ENCODE assay signal across 14 cellular contexts in genomic region chr17:1979182-1979980, GRCh38. TPM values are rescaled to one million over a fixed set of nuclear protein-coding genes. Genes with fewer than 3 reads are reported as not detected.
DNase-seq lines count a peak whose midpoint lies in the region; ATAC-seq and TF ChIP-seq lines count a peak whose summit lies in the region.
"Had no signal": no experiment of that assay in that cellular context is flagged by ENCODE, and none has a peak within 500 bp of the region (broad histone marks: within the 10 kb centered on the region; RNA-seq: fewer than 3 reads in every experiment).

No MANE protein-coding gene starts in this region.

- no peaks in the 10 kb centered on the region for H3K4me1 ChIP-seq in HEK293 (ENCODE audit: control insufficient read depth, insufficient read depth, low read length)
- H3K4me1 ChIP-seq in endodermal cell (ENCODE audit: control insufficient read depth, insufficient read depth, low read length): peaks cover 31% of the 10 kb centered on the region
- peaks cover 17% of the 10 kb centered on the region for H3K4me1 ChIP-seq in neural progenitor cell

- peaks cover 21% of the 10 kb centered on the region for H3F3A ChIP-seq in neural progenitor cell (ENCODE audit: low read depth)

- peak; percentile 89 for DNase-seq in Caki2 (ENCODE audit: low read depth)
- DNase-seq in endodermal cell: peak; percentile 65
- peak; percentile 50 for DNase-seq in neural progenitor cell (ENCODE audit: low spot score)
- DNase-seq in SK-N-DZ (ENCODE audit: low spot score): no peak
- no peak for DNase-seq in MG63
- DNase-seq: activated CD4-positive, alpha-beta T cell treated with anti-CD3 and anti-CD28 coated beads for 1 hour; KG1; left colon; NCI-H1105; PC-9 had no signal

- no peaks in the 10 kb centered on the region for H3K79me2 ChIP-seq in neural progenitor cell (ENCODE audit: low read depth)

- POLR2A ChIA-PET in HEK293 (lab: Yijun Ruan, JAX): interaction anchor here (0.6 kb wide), 2 partner anchors 17 to 532 kb away, joined by 3 to 4 read pairs; partner anchors contain the start of gene METTL16

- no peaks in the 10 kb centered on the region for H3K27me3 ChIP-seq in endodermal cell (ENCODE audit: control insufficient read depth, insufficient read depth, low read length, poor library complexity, severe bottlenecking)
- peaks cover 28% of the 10 kb centered on the region for H3K27me3 ChIP-seq in neural progenitor cell
- no peaks in the 10 kb centered on the region for H3K27me3 ChIP-seq in MG63

- H3K4me2 ChIP-seq in neural progenitor cell: no peak overlapping the region
- H3K4me2 ChIP-seq: PC-9 had no signal

- no peak for ATAC-seq in GM21367 (IDR thresholded peaks at IDR 0.05; ENCODE audit: unreplicated experiment)
- ATAC-seq: left colon had no signal

- H3K9me3 Mint-ChIP-seq in endodermal cell (no peaks in the 10 kb centered on the region), neural progenitor cell (no peaks in the 10 kb centered on the region)
- H3K9me3 Mint-ChIP-seq: activated T-helper 2 cell treated with anti-CD3 and anti-CD28 coated beads, Interferon-gamma antibody, Interleukin-2, Interleukin-4, amounts not matched to agents 10 μg/mL and 5 μg/mL and 100 μg/mL, durations not matched to agents 14 hours and 24 hours and 36 hours had no signal

- in situ Hi-C loops in Caki2 (cut with HindIII; ENCODE audit: low pct_unique_long_range_greater_than_20kb, low sequenced_read_pairs): no loop called here

- H3K27me3 Mint-ChIP-seq in endodermal cell (ENCODE audit: insufficient read depth) (peaks cover 2% of the 10 kb centered on the region), neural progenitor cell (ENCODE audit: insufficient read depth, low read depth) (peaks cover 14% of the 10 kb centered on the region)

- H3K9me3 ChIP-seq in HEK293 (ENCODE audit: control insufficient read depth, insufficient read depth, low read depth, low read length) (no peaks in the 10 kb centered on the region), endodermal cell (ENCODE audit: control insufficient read depth, low read length) (no peaks in the 10 kb centered on the region), neural progenitor cell (ENCODE audit: low read depth) (no peaks in the 10 kb centered on the region), MG63 (no peaks in the 10 kb centered on the region)

- peaks cover 15% of the 10 kb centered on the region for H4K20me1 ChIP-seq in neural progenitor cell (ENCODE audit: low read depth)

- 67 to 80% methylated on average over 7 to 11 of the region's 11 CpGs for WGBS in endodermal cell (ENCODE audit: insufficient coverage in 1 of 2, insufficient read length in 1 of 2), 2 experiments

- TF ChIP-seq CTCF in HEK293 (tag by site-specific recombination; IDR thresholded peaks at IDR 0.05) (no peak), endodermal cell (conservative IDR thresholded peaks at IDR 0.05) (no peak), neural progenitor cell (IDR thresholded peaks at IDR 0.05) (no peak)

- H3K4me3 ChIP-seq in HEK293 (ENCODE audit: low read depth, low read length) (no peak overlapping the region), endodermal cell (ENCODE audit: low read length) (no peak overlapping the region), neural progenitor cell (no peak overlapping the region), MG63 (no peak overlapping the region)
- H3K4me3 ChIP-seq: PC-9 had no signal

- CTCF ChIA-PET in HEK293 (lab: Yijun Ruan, JAX): interaction anchor here (0.6 to 2.0 kb wide), 2 partner anchors 69 to 71 kb away, joined by 3 to 4 read pairs; no protein-coding TSS in a partner anchor

- H3K4me3 Mint-ChIP-seq in endodermal cell (no peak overlapping the region), neural progenitor cell (peak overlapping the region; percentile 66)
- H3K4me3 Mint-ChIP-seq: B cell had no signal

- H3K36me3 Mint-ChIP-seq in endodermal cell (ENCODE audit: low read depth): peaks cover under 1% of the 10 kb centered on the region
- no peaks in the 10 kb centered on the region for H3K36me3 Mint-ChIP-seq in neural progenitor cell

- H2AFZ ChIP-seq in neural progenitor cell (replicated peaks): no peak overlapping the region
- H2AFZ ChIP-seq: PC-9 had no signal

- H3K27ac Mint-ChIP-seq in endodermal cell (no peak overlapping the region), neural progenitor cell (peak overlapping the region; percentile 57)
- H3K27ac Mint-ChIP-seq: activated T-helper 2 cell treated with anti-CD3 and anti-CD28 coated beads, Interferon-gamma antibody, Interleukin-2, Interleukin-4, amounts not matched to agents 10 μg/mL and 5 μg/mL and 100 μg/mL, durations not matched to agents 14 hours and 24 hours and 36 hours; B cell had no signal

- H3K36me3 ChIP-seq in HEK293 (ENCODE audit: control insufficient read depth in 2 of 2, insufficient read depth in 1 of 2, low read length in 2 of 2) (no peaks in the 10 kb centered on the region), endodermal cell (ENCODE audit: control insufficient read depth, insufficient read depth, low read length) (no peaks in the 10 kb centered on the region), neural progenitor cell (no peaks in the 10 kb centered on the region), MG63 (no peaks in the 10 kb centered on the region)

- H3K4me1 Mint-ChIP-seq in endodermal cell (peaks cover 24% of the 10 kb centered on the region), neural progenitor cell (peaks cover 69% of the 10 kb centered on the region)
- H3K4me1 Mint-ChIP-seq: B cell had no signal

- H3K9ac ChIP-seq in endodermal cell (ENCODE audit: extremely low read depth, low read length, poor library complexity, severe bottlenecking): no peak overlapping the region
- H3K9ac ChIP-seq in neural progenitor cell: no peak overlapping the region

- 0 out of 2 replicates have a peak overlapping the region, but pooled peaks have one; percentile 19 for H3K27ac ChIP-seq in HEK293 (ENCODE audit: extremely low read depth, low read depth, low read length)
- peak overlapping the region; percentile 1 for H3K27ac ChIP-seq in endodermal cell (ENCODE audit: low read depth, low read length)
- no peak overlapping the region for H3K27ac ChIP-seq in neural progenitor cell
- H3K27ac ChIP-seq: PC-9 had no signal

TF ChIP-seq in HEK293, 187 proteins besides CTCF, POLR2A, EP300 and RAD21 (continues in another document):
- TF ChIP-seq ZNF341 (tag by site-specific recombination; IDR thresholded peaks at IDR 0.05; ENCODE audit: low read depth) (peak; percentile 97), INSM2 (tag by site-specific recombination; IDR thresholded peaks at IDR 0.05) (no peak), WT1 (tag by site-specific recombination; IDR thresholded peaks at IDR 0.05) (0 out of 2 replicates have a peak, but pooled peaks have one; percentile 42), OSR2 (tag by site-specific recombination; IDR thresholded peaks at IDR 0.05) (no peak), ZNF350 (tag by site-specific recombination; IDR thresholded peaks at IDR 0.05) (no peak), ZNF335 (tag by site-specific recombination; conservative IDR thresholded peaks at IDR 0.05) (no peak), ZNF561 (tag by site-specific recombination; IDR thresholded peaks at IDR 0.05; ENCODE audit: borderline replicate concordance) (no peak), PATZ1 (tag by site-specific recombination; IDR thresholded peaks at IDR 0.05) (peak; percentile 8; the same call in 1 of the 2 replicates), ZBTB21 (tag by site-specific recombination; IDR thresholded peaks at IDR 0.05) (no peak)

RNA-seq across cellular contexts. Expression of gene RTN4RL1, which starts 45.8 kb away (rescaled TPM):
- 8.1 and 12.2 TPM in 2 replicates for total RNA-seq in Caki2 (2014; rRNA removed; shearing (Covaris generic); ENCODE audit: low replicate concordance)
- 10 to 100 TPM; 18.2 to 19.6 TPM for total RNA-seq in endodermal cell
- polyA plus RNA-seq in endodermal cell (2013, experiment 1 of 2): 5.4 TPM
- 7.7 TPM for polyA plus RNA-seq in endodermal cell (2013, experiment 2 of 2)
- total RNA-seq in neural progenitor cell (ENCODE audit: low replicate concordance): 3.4 and 7.2 TPM in 2 replicates
- polyA plus RNA-seq in SK-N-DZ (2014; cell fraction: cytosol; rRNA removed): not detected in 2 replicates
- 0.34 TPM in 1 of 2 replicates, not detected in the other for polyA plus RNA-seq in SK-N-DZ (2014; cell fraction: nucleus; rRNA removed)
- total RNA-seq in MG63 (2014; rRNA removed; shearing (Covaris generic); ENCODE audit: low replicate concordance): 4.9 and 8.9 TPM in 2 replicates

RNA-seq across cellular contexts. Expression of gene DPH1, which starts 50.6 kb away (rescaled TPM):
- 11.1 and 20.5 TPM in 2 replicates for total RNA-seq in Caki2 (2014; rRNA removed; shearing (Covaris generic); ENCODE audit: low replicate concordance)
- 10 to 100 TPM; 31.1 to 48.3 TPM for total RNA-seq in endodermal cell
- 34.4 TPM for polyA plus RNA-seq in endodermal cell (2013, experiment 1 of 2)
- polyA plus RNA-seq in endodermal cell (2013, experiment 2 of 2): 26.5 TPM
- total RNA-seq in neural progenitor cell (ENCODE audit: low replicate concordance): 21.1 and 28.0 TPM in 2 replicates
- 48.4 and 48.9 TPM in 2 replicates for polyA plus RNA-seq in SK-N-DZ (2014; cell fraction: cytosol; rRNA removed)
- 129 and 146 TPM in 2 replicates for polyA plus RNA-seq in SK-N-DZ (2014; cell fraction: nucleus; rRNA removed)
- total RNA-seq in MG63 (2014; rRNA removed; shearing (Covaris generic); ENCODE audit: low replicate concordance): 14.2 and 18.4 TPM in 2 replicates

Comparison
In these comparisons a context has a peak if more than half of its experiments do, and no peak if none do; other contexts are left out.
1. DNase-seq: peak in Caki2 (single experiment), endodermal cell (single experiment) and neural progenitor cell (single experiment); none in SK-N-DZ (single experiment) and MG63 (single experiment).